Comparison of ENCODE assay signal across 8 cellular contexts in genomic region chr7:92590711-92591310, GRCh38. TPM values are rescaled to one million over a fixed set of nuclear protein-coding genes. Genes with fewer than 3 reads are reported as not detected.
DNase-seq lines count a peak whose midpoint lies in the region; ATAC-seq and TF ChIP-seq lines count a peak whose summit lies in the region.

No MANE protein-coding gene starts in this region.

- peaks cover 37% of the 10 kb centered on the region for H3K4me1 Mint-ChIP-seq in HFFc6 (ENCODE audit: low read depth)

- TF ChIP-seq CTCF in HFFc6 (IDR thresholded peaks at IDR 0.05) = no peak
- no peak for TF ChIP-seq CTCF in mammary epithelial cell (conservative IDR thresholded peaks at IDR 0.05 in 1 of 2, IDR thresholded peaks at IDR 0.05 in 1 of 2; ENCODE audit: extremely low read depth in 1 of 2, insufficient read depth in 1 of 2, low read depth in 1 of 2, low read length in 2 of 2)

- in situ Hi-C loops in mammary epithelial cell (cut with MboI; ENCODE audit: low sequenced_read_pairs in 2 of 2) = no loop called here

- H2AFZ ChIP-seq in ACC112 (ENCODE audit: low read length, unreplicated experiment) = peak overlapping the region; percentile 1
- H2AFZ ChIP-seq in mammary epithelial cell (ENCODE audit: low read depth, low read length) = peak overlapping the region; percentile 69

- H3K36me3 Mint-ChIP-seq in HFFc6 (ENCODE audit: low read depth) = peaks cover 23% of the 10 kb centered on the region

- peak overlapping the region; percentile 98 for H3K4me3 ChIP-seq in ACC112 (ENCODE audit: low read depth, low read length)
- H3K4me3 ChIP-seq in mammary epithelial cell (replicated peaks in 1 of 3; ENCODE audit: insufficient read depth in 1 of 3, low read depth in 2 of 3, low read length in 3 of 3) = peak overlapping the region; percentile 84 to 97 (median 85)
- H3K4me3 ChIP-seq in mucosa of rectum (ENCODE audit: low read length in 2 of 2) = peak overlapping the region; percentile 87 to 89

- H3K27ac ChIP-seq in ACC112 (ENCODE audit: low read depth, low read length) (no peak overlapping the region), mammary epithelial cell (ENCODE audit: insufficient read depth, low read depth, low read length) (no peak overlapping the region), mucosa of rectum (ENCODE audit: low read depth in 2 of 2, low read length in 2 of 2) (no peak overlapping the region)

- peak overlapping the region; percentile 90 for H3K4me3 Mint-ChIP-seq in HFFc6

- DNase-seq in HFFc6 (no peak), mammary epithelial cell (no peak), anterior cingulate cortex (lab: John Stamatoyannopoulos, UW) (no peak)
- no peak for DNase-seq in stimulated activated naive CD4-positive, alpha-beta T cell (lab: John Stamatoyannopoulos, UW)

- H3K36me3 ChIP-seq in ACC112 (ENCODE audit: insufficient read depth, low read length) = no peaks in the 10 kb centered on the region
- H3K36me3 ChIP-seq in mammary epithelial cell (ENCODE audit: insufficient read depth, low read length) = peaks cover 5% of the 10 kb centered on the region
- H3K36me3 ChIP-seq in mucosa of rectum (ENCODE audit: control insufficient read depth in 2 of 2, insufficient read depth in 2 of 2, low read length in 2 of 2) = no peaks in the 10 kb centered on the region

- H3K79me2 ChIP-seq in ACC112 (ENCODE audit: control insufficient read depth, insufficient read depth, low read length, unreplicated experiment) = peaks cover 41% of the 10 kb centered on the region
- H3K79me2 ChIP-seq in mammary epithelial cell (ENCODE audit: insufficient read depth, low read length) = peaks cover 44% of the 10 kb centered on the region

- dilution Hi-C loops in mammary epithelial cell (cut with HindIII; ENCODE audit: low sequenced_read_pairs) = no loop called here

- 54% methylated on average over 10 of the region's 19 CpGs for WGBS in mammary epithelial cell (ENCODE audit: low coverage, missing lambda C conversion rate)

- H3K27me3 ChIP-seq in ACC112 (ENCODE audit: insufficient read depth, low read length) (no peaks in the 10 kb centered on the region), mammary epithelial cell (ENCODE audit: insufficient read depth, low read length) (no peaks in the 10 kb centered on the region), mucosa of rectum (ENCODE audit: control insufficient read depth in 2 of 2, insufficient read depth in 2 of 2, low read length in 2 of 2) (no peaks in the 10 kb centered on the region)

- H3K9ac ChIP-seq in mammary epithelial cell (ENCODE audit: insufficient read depth, low read length) = no peak overlapping the region
- H3K9ac ChIP-seq in mucosa of rectum (ENCODE audit: low read depth in 1 of 2, low read length in 2 of 2) = peak overlapping the region; percentile 14 to 86

- H3K27ac Mint-ChIP-seq in HFFc6 = peak overlapping the region; percentile 97; the same call in 1 of the 2 replicates

- H3K4me2 ChIP-seq in mammary epithelial cell (ENCODE audit: insufficient read depth, low read depth, low read length) = peak overlapping the region; percentile 98

- peaks cover 32% of the 10 kb centered on the region for H3K4me1 ChIP-seq in ACC112 (ENCODE audit: control insufficient read depth, insufficient read depth, low read length, unreplicated experiment)
- H3K4me1 ChIP-seq in mammary epithelial cell (ENCODE audit: insufficient read depth, low read length) = peaks cover 15% of the 10 kb centered on the region
- peaks cover 8 to 11% of the 10 kb centered on the region in 2 donors for H3K4me1 ChIP-seq in mucosa of rectum (ENCODE audit: control insufficient read depth in 2 of 2, insufficient read depth in 2 of 2, low read length in 2 of 2)

- CTCF ChIA-PET in mammary epithelial cell (lab: Charles Lee; ENCODE audit: low non-redundant PET) = no interaction called here

- TSS peak; percentile 42 for BruUV-seq in mammary epithelial cell (replicated peaks; lab: Mats Ljungman, UMichigan)

- H3K9me3 ChIP-seq in mammary epithelial cell (replicated peaks; ENCODE audit: insufficient read depth, low read length) = no peaks in the 10 kb centered on the region
- no peaks in the 10 kb centered on the region for H3K9me3 ChIP-seq in mucosa of rectum (ENCODE audit: control insufficient read depth in 2 of 2, low read length in 2 of 2)

- no peak for ATAC-seq in HG02970 (IDR thresholded peaks at IDR 0.05; ENCODE audit: low FRiP score, unreplicated experiment)
- no peak for ATAC-seq in GM18858 (IDR thresholded peaks at IDR 0.05; ENCODE audit: unreplicated experiment)

- intact Hi-C loops in mammary epithelial cell (cut with micrococcal nuclease) = loop anchor here (1.0 kb wide), 1 partner anchor 63 kb away; the partner anchor contains the start of genes PEX1 and RBM48

- H3K9me3 Mint-ChIP-seq in HFFc6 = no peaks in the 10 kb centered on the region; the same call in 1 of the 2 replicates

- peaks cover 2% of the 10 kb centered on the region; the same call in 1 of the 2 replicates for H3K27me3 Mint-ChIP-seq in HFFc6 (ENCODE audit: insufficient read depth)

- peaks cover 3% of the 10 kb centered on the region for H4K20me1 ChIP-seq in mammary epithelial cell (ENCODE audit: insufficient read depth, low read length)

RNA-seq across cellular contexts. Expression of gene FAM133B, which starts 0.6 kb away (rescaled TPM):
- total RNA-seq in HFFc6 (2021; fragmentation: NEBNext Ultra II Directional; extraction: Animal tissue kit (Norgen Biotek cat#: 25700)) = 10 to 100 TPM; 13.2 to 19.8 (median 17.7) TPM
- 10 to 100 TPM; 16.5 to 29.9 TPM for total RNA-seq in mammary epithelial cell
- polyA plus RNA-seq in mammary epithelial cell = 9.2 TPM
- 3.3 TPM for polyA minus RNA-seq in mammary epithelial cell
